32 cellular contexts compared by ENCODE assay signal in genomic region chr21:42362700-42363099, GRCh38. TPM values are rescaled to one million over a fixed set of nuclear protein-coding genes. Genes with fewer than 3 reads are reported as not detected.
"Had no signal": no experiment of that assay in that cellular context is flagged by ENCODE, and none has a peak within 500 bp of the region (broad histone marks: within the 10 kb centered on the region; RNA-seq: fewer than 3 reads in every experiment).

No MANE protein-coding gene starts in this region.

- ATAC-seq: activated T-cell treated with anti-CD3 and anti-CD28 coated beads, Interleukin-2, amount 50 U/mL, for 4 hours; activated T-helper 17 cell treated with anti-CD3 and anti-CD28 coated beads, Interleukin-2, amount 50 U/mL, for 72 hours; foreskin keratinocyte; heart left ventricle; left ventricle myocardium superior; stimulated activated effector memory CD8-positive, alpha-beta T cell treated with anti-CD3 and anti-CD28 coated beads, Interleukin-12 subunit alpha, Interleukin-12 subunit beta, amount 100 ng/mL, for 72 hours; T-helper 17 cell; upper lobe of right lung had no signal

- H3K9me3 ChIP-seq: pancreas, prostate gland, thoracic aorta, upper lobe of right lung had no signal

- H3K27ac ChIP-seq: breast epithelium, esophagus muscularis mucosa, foreskin keratinocyte, heart left ventricle, pancreas, prostate gland, sigmoid colon, thoracic aorta, upper lobe of right lung had no signal

- H3K4me3 ChIP-seq: breast epithelium, esophagus muscularis mucosa, heart left ventricle, pancreas, prostate gland, sigmoid colon, thoracic aorta, upper lobe of right lung had no signal

- H3K27me3 ChIP-seq: foreskin keratinocyte, pancreas had no signal

- H3K4me3 Mint-ChIP-seq: activated CD4-positive, alpha-beta memory T cell treated with anti-CD3 and anti-CD28 coated beads, Interleukin-2, amount 10 ng/mL, durations not matched to agents 7 days and 5 days; activated CD4-positive, alpha-beta T cell treated with anti-CD3 and anti-CD28 coated beads, Interleukin-2, amount 10 ng/mL, durations not matched to agents 7 days and 5 days; activated T-cell treated with anti-CD3 and anti-CD28 coated beads, Interleukin-2, amount 50 U/mL, for 4 hours; activated T-helper 17 cell treated with anti-CD3 and anti-CD28 coated beads, Interleukin-2, amount 50 U/mL, for 72 hours; central memory CD8-positive, alpha-beta T cell; dendritic cell treated with granulocyte-macrophage colony-stimulating factor and Interleukin-4, amounts not matched to agents 40 ng/mL and 50 ng/mL, for 4 days; naive B cell; stimulated activated effector memory CD8-positive, alpha-beta T cell treated with anti-CD3 and anti-CD28 coated beads, Interleukin-12 subunit alpha, Interleukin-12 subunit beta, amount 100 ng/mL, for 72 hours; stimulated activated naive CD8-positive, alpha-beta T cell treated with anti-CD3 and anti-CD28 coated beads, Interleukin-15, Interleukin-2, amounts not matched to agents 100 ng/mL and 50 ng/mL, for 24 hours; T-helper 17 cell had no signal

- H3K36me3 Mint-ChIP-seq: naive B cell; stimulated activated effector memory CD8-positive, alpha-beta T cell treated with anti-CD3 and anti-CD28 coated beads, Interleukin-12 subunit alpha, Interleukin-12 subunit beta, amount 100 ng/mL, for 72 hours had no signal

- H3K4me1 Mint-ChIP-seq: naive B cell had no signal

- H3K27ac Mint-ChIP-seq: activated CD4-positive, alpha-beta memory T cell treated with anti-CD3 and anti-CD28 coated beads, Interleukin-2, amount 10 ng/mL, durations not matched to agents 7 days and 5 days; activated CD4-positive, alpha-beta T cell treated with anti-CD3 and anti-CD28 coated beads, Interleukin-2, amount 10 ng/mL, durations not matched to agents 7 days and 5 days; activated T-helper 17 cell treated with anti-CD3 and anti-CD28 coated beads, Interleukin-2, amount 50 U/mL, for 72 hours; dendritic cell treated with granulocyte-macrophage colony-stimulating factor and Interleukin-4, amounts not matched to agents 40 ng/mL and 50 ng/mL, for 4 days; naive B cell; stimulated activated effector memory CD8-positive, alpha-beta T cell treated with anti-CD3 and anti-CD28 coated beads, Interleukin-12 subunit alpha, Interleukin-12 subunit beta, amount 100 ng/mL, for 72 hours; stimulated activated naive CD8-positive, alpha-beta T cell treated with anti-CD3 and anti-CD28 coated beads, Interleukin-15, Interleukin-2, amounts not matched to agents 100 ng/mL and 50 ng/mL, for 24 hours; T-helper 17 cell had no signal

- H3K9me3 Mint-ChIP-seq: activated T-cell treated with anti-CD3 and anti-CD28 coated beads, Interleukin-2, amount 50 U/mL, for 4 hours; activated T-helper 17 cell treated with anti-CD3 and anti-CD28 coated beads, Interleukin-2, amount 50 U/mL, for 72 hours; central memory CD8-positive, alpha-beta T cell; dendritic cell treated with granulocyte-macrophage colony-stimulating factor and Interleukin-4, amounts not matched to agents 40 ng/mL and 50 ng/mL, for 4 days; stimulated activated effector memory CD8-positive, alpha-beta T cell treated with anti-CD3 and anti-CD28 coated beads, Interleukin-12 subunit alpha, Interleukin-12 subunit beta, amount 100 ng/mL, for 72 hours; stimulated activated naive CD8-positive, alpha-beta T cell treated with anti-CD3 and anti-CD28 coated beads, Interleukin-15, Interleukin-2, amounts not matched to agents 100 ng/mL and 50 ng/mL, for 24 hours had no signal

- DNase-seq: activated CD4-positive, alpha-beta memory T cell treated with anti-CD3 and anti-CD28 coated beads, Interleukin-2, amount 10 ng/mL, durations not matched to agents 7 days and 5 days; activated CD4-positive, alpha-beta T cell treated with anti-CD3 and anti-CD28 coated beads, Interleukin-2, amount 10 ng/mL, durations not matched to agents 7 days and 5 days; activated CD4-positive, CD25-positive, alpha-beta regulatory T cell treated with anti-CD3 and anti-CD28 coated beads, Interleukin-2, amount 50 U/mL, for 72 hours; activated gamma-delta T cell treated with Interleukin-2 at 50 U/mL for 16 hours; activated naive CD4-positive, alpha-beta T cell treated with anti-CD3 and anti-CD28 coated beads, Interleukin-2, amount 50 U/mL, for 16 hours; activated T-cell treated with anti-CD3 and anti-CD28 coated beads, Interleukin-2, amount 50 U/mL, for 4 hours; amniotic stem cell; effector CD4-positive, alpha-beta T cell; heart left ventricle; left ventricle myocardium superior; naive B cell; pancreas; retina; sigmoid colon; stimulated activated CD4-positive, alpha-beta T cell treated with anti-CD3 and anti-CD28 coated beads, Interleukin-4, amount 100 ng/mL, for 24 hours; T-helper 17 cell; T1000; upper lobe of right lung had no signal

- H3K36me3 ChIP-seq: breast epithelium, esophagus muscularis mucosa, heart left ventricle, pancreas, prostate gland, sigmoid colon, thoracic aorta, upper lobe of right lung had no signal

- H3K4me1 ChIP-seq: breast epithelium, esophagus muscularis mucosa, foreskin keratinocyte, heart left ventricle, pancreas, prostate gland, sigmoid colon, upper lobe of right lung had no signal

RNA-seq across cellular contexts. Expression of gene TFF1, which starts 3.6 kb away (rescaled TPM):
- total RNA-seq: activated CD4-positive, alpha-beta memory T cell treated with anti-CD3 and anti-CD28 coated beads, Interleukin-2, amount 10 ng/mL, durations not matched to agents 7 days and 5 days; activated CD4-positive, alpha-beta T cell treated with anti-CD3 and anti-CD28 coated beads, Interleukin-2, amount 10 ng/mL, durations not matched to agents 7 days and 5 days; activated T-helper 17 cell treated with anti-CD3 and anti-CD28 coated beads, Interleukin-2, amount 50 U/mL, for 72 hours; esophagus muscularis mucosa; foreskin keratinocyte; heart left ventricle; kidney epithelial cell; left ventricle myocardium superior; lung microvascular endothelial cell; subcutaneous adipose tissue; T-helper 17 cell; upper lobe of right lung had no signal
- polyA plus RNA-seq: foreskin keratinocyte, heart left ventricle, neural cell had no signal

RNA-seq across cellular contexts. Expression of gene TFF2, which starts 11.9 kb away (rescaled TPM):
- total RNA-seq: activated CD4-positive, alpha-beta memory T cell treated with anti-CD3 and anti-CD28 coated beads, Interleukin-2, amount 10 ng/mL, durations not matched to agents 7 days and 5 days; activated CD4-positive, alpha-beta T cell treated with anti-CD3 and anti-CD28 coated beads, Interleukin-2, amount 10 ng/mL, durations not matched to agents 7 days and 5 days; activated T-cell treated with anti-CD3 and anti-CD28 coated beads, Interleukin-2, amount 50 U/mL, for 4 hours; activated T-helper 17 cell treated with anti-CD3 and anti-CD28 coated beads, Interleukin-2, amount 50 U/mL, for 72 hours; breast epithelium; esophagus muscularis mucosa; foreskin keratinocyte; heart left ventricle; kidney epithelial cell; left ventricle myocardium superior; lung microvascular endothelial cell; prostate gland; sigmoid colon; subcutaneous adipose tissue; T-helper 17 cell; upper lobe of right lung had no signal
- polyA plus RNA-seq: foreskin keratinocyte, heart left ventricle, neural cell had no signal

RNA-seq across cellular contexts. Expression of gene TMPRSS3, which starts 33.2 kb away (rescaled TPM):
- total RNA-seq: esophagus muscularis mucosa, foreskin keratinocyte, left ventricle myocardium superior, lung microvascular endothelial cell, thoracic aorta had no signal
- polyA plus RNA-seq: foreskin keratinocyte, heart left ventricle had no signal

RNA-seq across cellular contexts. Expression of gene UBASH3A, which starts 41.0 kb away (rescaled TPM):
- total RNA-seq: foreskin keratinocyte, kidney epithelial cell, left ventricle myocardium superior, lung microvascular endothelial cell, sigmoid colon had no signal
- polyA plus RNA-seq: foreskin keratinocyte, neural cell had no signal

RNA-seq across cellular contexts. Expression of gene TFF3, which starts 47.5 kb away (rescaled TPM):
- total RNA-seq: activated CD4-positive, alpha-beta memory T cell treated with anti-CD3 and anti-CD28 coated beads, Interleukin-2, amount 10 ng/mL, durations not matched to agents 7 days and 5 days; activated CD4-positive, alpha-beta T cell treated with anti-CD3 and anti-CD28 coated beads, Interleukin-2, amount 10 ng/mL, durations not matched to agents 7 days and 5 days; activated T-helper 17 cell treated with anti-CD3 and anti-CD28 coated beads, Interleukin-2, amount 50 U/mL, for 72 hours; foreskin keratinocyte; T-helper 17 cell had no signal
- polyA plus RNA-seq: foreskin keratinocyte, neural cell had no signal
